ENCODE assay signal across 8 cellular contexts in genomic region chrX:140918398-140919043, GRCh38.
A peak's percentile ranks its signal among the peaks of the same experiment; 100 is the strongest.
DNase-seq lines count a peak whose midpoint lies in the region; ATAC-seq and TF ChIP-seq lines count a peak whose summit lies in the region.

No MANE protein-coding gene starts in this region.

- WGBS in lower leg skin, 2 donors = 34 to 35% methylated on average over 14 of the region's 14 CpGs

- no peaks in the 10 kb centered on the region for H3K9me3 Mint-ChIP-seq in T-helper 2 cell treated with Interferon-gamma antibody and Interleukin-4, amounts not matched to agents 5 μg/mL and 100 μg/mL, for 36 hours

- peak; percentile 73 for ATAC-seq in HG02623 (IDR thresholded peaks at IDR 0.05; ENCODE audit: unreplicated experiment)

- H3K4me3 ChIP-seq in GM12875 (ENCODE audit: low read depth, low read length) = no peak overlapping the region
- no peak overlapping the region for H3K4me3 ChIP-seq in lower leg skin (ENCODE audit: low read depth, poor library complexity, severe bottlenecking)

- no peak for TF ChIP-seq POLR2A in lower leg skin (IDR thresholded peaks at IDR 0.05)

- H3K27me3 Mint-ChIP-seq in T-helper 2 cell treated with Interferon-gamma antibody and Interleukin-4, amounts not matched to agents 5 μg/mL and 100 μg/mL, for 36 hours (ENCODE audit: low read depth) = no peaks in the 10 kb centered on the region

- peak overlapping the region; percentile 92 for H3K27ac Mint-ChIP-seq in T-helper 2 cell treated with Interferon-gamma antibody and Interleukin-4, amounts not matched to agents 5 μg/mL and 100 μg/mL, for 36 hours

- TF ChIP-seq CTCF in GM12875 (IDR thresholded peaks at IDR 0.05; ENCODE audit: borderline replicate concordance, insufficient read depth, low read depth, low read length) (peak; percentile 48; the same call in 1 of the 2 replicates), lower leg skin (IDR thresholded peaks at IDR 0.05) (no peak)

- H3K4me3 Mint-ChIP-seq in T-helper 2 cell treated with Interferon-gamma antibody and Interleukin-4, amounts not matched to agents 5 μg/mL and 100 μg/mL, for 36 hours = peak overlapping the region; percentile 64

- peak; percentile 46 for DNase-seq in AG20443 (ENCODE audit: low spot score)
- DNase-seq in NAMALWA (ENCODE audit: low spot score) = peak; percentile 92
- DNase-seq in T-helper 2 cell treated with Interferon-gamma antibody and Interleukin-4, amounts not matched to agents 5 μg/mL and 100 μg/mL, for 36 hours (ENCODE audit: low spot score) = no peak
- peak; percentile 14 for DNase-seq in effector CD4-positive, alpha-beta T cell
- DNase-seq in myocyte (ENCODE audit: low read depth) = peak; percentile 59
- no peak for DNase-seq in lower leg skin (ENCODE audit: low spot score in 2 of 2)

- peaks cover 19% of the 10 kb centered on the region for H3K4me1 Mint-ChIP-seq in T-helper 2 cell treated with Interferon-gamma antibody and Interleukin-4, amounts not matched to agents 5 μg/mL and 100 μg/mL, for 36 hours (ENCODE audit: low read depth)

- no peaks in the 10 kb centered on the region for H3K36me3 Mint-ChIP-seq in T-helper 2 cell treated with Interferon-gamma antibody and Interleukin-4, amounts not matched to agents 5 μg/mL and 100 μg/mL, for 36 hours (ENCODE audit: low read depth)

- intact Hi-C loops in lower leg skin (cut with DNase I; ENCODE audit: low total_unique reads) = no loop called here

Comparison
In these comparisons a context has a peak if more than half of its experiments do, and no peak if none do; other contexts are left out.
1. DNase-seq: peak in AG20443 (single experiment), NAMALWA (single experiment), effector CD4-positive, alpha-beta T cell (single experiment) and myocyte (single experiment); none in T-helper 2 cell treated with Interferon-gamma antibody and Interleukin-4, amounts not matched to agents 5 μg/mL and 100 μg/mL, for 36 hours (single experiment) and lower leg skin (0 of 2).